ENCODE assay signal across 1 cellular context in genomic region chr19:58510084-58510862, GRCh38.
TF ChIP-seq lines count a peak whose summit lies in the region.

No MANE protein-coding gene starts in this region.

TF ChIP-seq in HepG2, 621 proteins besides CTCF, POLR2A, EP300 and RAD21 (continues in another document):
- TF ChIP-seq KDM2A (CRISPR knock-in tag; IDR thresholded peaks at IDR 0.05; ENCODE audit: borderline replicate concordance, low read depth), result 0 out of 2 replicates have a peak, but pooled peaks have one; percentile 17
- TF ChIP-seq SOX13 (IDR thresholded peaks at IDR 0.05), result no peak
- TF ChIP-seq SOX13 (CRISPR knock-in tag; conservative IDR thresholded peaks at IDR 0.05 in 1 of 2, IDR thresholded peaks at IDR 0.05 in 1 of 2), result peak in 1 of 2 experiments; percentile 25; a peak in 1 of 4 replicates
- TF ChIP-seq ZNF780A (CRISPR knock-in tag; IDR thresholded peaks at IDR 0.05), result no peak
- TF ChIP-seq FOSL1 (CRISPR knock-in tag; IDR thresholded peaks at IDR 0.05; ENCODE audit: borderline replicate concordance), result peak; percentile 79
- peak; percentile 34; the same call in 1 of the 2 replicates for TF ChIP-seq HDAC1 (CRISPR knock-in tag; IDR thresholded peaks at IDR 0.05)
- peak; percentile 24; the same call in 1 of the 2 replicates for TF ChIP-seq MED1 (CRISPR knock-in tag; IDR thresholded peaks at IDR 0.05)
- no peak for TF ChIP-seq ZBTB46 (CRISPR knock-in tag; IDR thresholded peaks at IDR 0.05; ENCODE audit: borderline replicate concordance)
- peak; percentile 58 for TF ChIP-seq ZNF501 (CRISPR knock-in tag; IDR thresholded peaks at IDR 0.05)
- TF ChIP-seq ZNF431 (CRISPR knock-in tag; IDR thresholded peaks at IDR 0.05; ENCODE audit: borderline replicate concordance, low read depth), result peak; percentile 61; the same call in 1 of the 2 replicates
- TF ChIP-seq, protein P1, sequence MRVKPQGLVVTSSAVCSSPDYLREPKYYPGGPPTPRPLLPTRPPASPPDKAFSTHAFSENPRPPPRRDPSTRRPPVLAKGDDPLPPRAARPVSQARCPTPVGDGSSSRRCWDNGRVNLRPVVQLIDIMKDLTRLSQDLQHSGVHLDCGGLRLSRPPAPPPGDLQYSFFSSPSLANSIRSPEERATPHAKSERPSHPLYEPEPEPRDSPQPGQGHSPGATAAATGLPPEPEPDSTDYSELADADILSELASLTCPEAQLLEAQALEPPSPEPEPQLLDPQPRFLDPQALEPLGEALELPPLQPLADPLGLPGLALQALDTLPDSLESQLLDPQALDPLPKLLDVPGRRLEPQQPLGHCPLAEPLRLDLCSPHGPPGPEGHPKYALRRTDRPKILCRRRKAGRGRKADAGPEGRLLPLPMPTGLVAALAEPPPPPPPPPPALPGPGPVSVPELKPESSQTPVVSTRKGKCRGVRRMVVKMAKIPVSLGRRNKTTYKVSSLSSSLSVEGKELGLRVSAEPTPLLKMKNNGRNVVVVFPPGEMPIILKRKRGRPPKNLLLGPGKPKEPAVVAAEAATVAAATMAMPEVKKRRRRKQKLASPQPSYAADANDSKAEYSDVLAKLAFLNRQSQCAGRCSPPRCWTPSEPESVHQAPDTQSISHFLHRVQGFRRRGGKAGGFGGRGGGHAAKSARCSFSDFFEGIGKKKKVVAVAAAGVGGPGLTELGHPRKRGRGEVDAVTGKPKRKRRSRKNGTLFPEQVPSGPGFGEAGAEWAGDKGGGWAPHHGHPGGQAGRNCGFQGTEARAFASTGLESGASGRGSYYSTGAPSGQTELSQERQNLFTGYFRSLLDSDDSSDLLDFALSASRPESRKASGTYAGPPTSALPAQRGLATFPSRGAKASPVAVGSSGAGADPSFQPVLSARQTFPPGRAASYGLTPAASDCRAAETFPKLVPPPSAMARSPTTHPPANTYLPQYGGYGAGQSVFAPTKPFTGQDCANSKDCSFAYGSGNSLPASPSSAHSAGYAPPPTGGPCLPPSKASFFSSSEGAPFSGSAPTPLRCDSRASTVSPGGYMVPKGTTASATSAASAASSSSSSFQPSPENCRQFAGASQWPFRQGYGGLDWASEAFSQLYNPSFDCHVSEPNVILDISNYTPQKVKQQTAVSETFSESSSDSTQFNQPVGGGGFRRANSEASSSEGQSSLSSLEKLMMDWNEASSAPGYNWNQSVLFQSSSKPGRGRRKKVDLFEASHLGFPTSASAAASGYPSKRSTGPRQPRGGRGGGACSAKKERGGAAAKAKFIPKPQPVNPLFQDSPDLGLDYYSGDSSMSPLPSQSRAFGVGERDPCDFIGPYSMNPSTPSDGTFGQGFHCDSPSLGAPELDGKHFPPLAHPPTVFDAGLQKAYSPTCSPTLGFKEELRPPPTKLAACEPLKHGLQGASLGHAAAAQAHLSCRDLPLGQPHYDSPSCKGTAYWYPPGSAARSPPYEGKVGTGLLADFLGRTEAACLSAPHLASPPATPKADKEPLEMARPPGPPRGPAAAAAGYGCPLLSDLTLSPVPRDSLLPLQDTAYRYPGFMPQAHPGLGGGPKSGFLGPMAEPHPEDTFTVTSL (CRISPR knock-in tag; IDR thresholded peaks at IDR 0.05; ENCODE audit: borderline replicate concordance), result 0 out of 2 replicates have a peak, but pooled peaks have one; percentile 41
- no peak for TF ChIP-seq EHMT2 (IDR thresholded peaks at IDR 0.05; ENCODE audit: borderline replicate concordance, low read depth, low read length)
- TF ChIP-seq ETV5 (CRISPR knock-in tag; IDR thresholded peaks at IDR 0.05; ENCODE audit: borderline replicate concordance), result peak; percentile 30; the same call in 1 of the 2 replicates
- TF ChIP-seq SAP130 (CRISPR knock-in tag; IDR thresholded peaks at IDR 0.05; ENCODE audit: low read depth), result peak; percentile 60
- TF ChIP-seq ARNT2 (CRISPR knock-in tag; IDR thresholded peaks at IDR 0.05; ENCODE audit: low read depth), result peak; percentile 43; the same call in 1 of the 2 replicates
- peak; percentile 90 for TF ChIP-seq NR2C2 (CRISPR knock-in tag; IDR thresholded peaks at IDR 0.05; ENCODE audit: borderline replicate concordance)
- TF ChIP-seq ZNF362 (CRISPR knock-in tag; IDR thresholded peaks at IDR 0.05; ENCODE audit: borderline replicate concordance), result peak; percentile 95
- TF ChIP-seq, protein P2, sequence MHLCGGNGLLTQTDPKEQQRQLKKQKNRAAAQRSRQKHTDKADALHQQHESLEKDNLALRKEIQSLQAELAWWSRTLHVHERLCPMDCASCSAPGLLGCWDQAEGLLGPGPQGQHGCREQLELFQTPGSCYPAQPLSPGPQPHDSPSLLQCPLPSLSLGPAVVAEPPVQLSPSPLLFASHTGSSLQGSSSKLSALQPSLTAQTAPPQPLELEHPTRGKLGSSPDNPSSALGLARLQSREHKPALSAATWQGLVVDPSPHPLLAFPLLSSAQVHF (CRISPR knock-in tag; IDR thresholded peaks at IDR 0.05), result no peak
- TF ChIP-seq ZNF598 (CRISPR knock-in tag; IDR thresholded peaks at IDR 0.05; ENCODE audit: borderline replicate concordance), result no peak
- TF ChIP-seq FOXO1 (CRISPR knock-in tag; IDR thresholded peaks at IDR 0.05), result peak; percentile 67; the same call in 1 of the 2 replicates
- TF ChIP-seq, protein P3, sequence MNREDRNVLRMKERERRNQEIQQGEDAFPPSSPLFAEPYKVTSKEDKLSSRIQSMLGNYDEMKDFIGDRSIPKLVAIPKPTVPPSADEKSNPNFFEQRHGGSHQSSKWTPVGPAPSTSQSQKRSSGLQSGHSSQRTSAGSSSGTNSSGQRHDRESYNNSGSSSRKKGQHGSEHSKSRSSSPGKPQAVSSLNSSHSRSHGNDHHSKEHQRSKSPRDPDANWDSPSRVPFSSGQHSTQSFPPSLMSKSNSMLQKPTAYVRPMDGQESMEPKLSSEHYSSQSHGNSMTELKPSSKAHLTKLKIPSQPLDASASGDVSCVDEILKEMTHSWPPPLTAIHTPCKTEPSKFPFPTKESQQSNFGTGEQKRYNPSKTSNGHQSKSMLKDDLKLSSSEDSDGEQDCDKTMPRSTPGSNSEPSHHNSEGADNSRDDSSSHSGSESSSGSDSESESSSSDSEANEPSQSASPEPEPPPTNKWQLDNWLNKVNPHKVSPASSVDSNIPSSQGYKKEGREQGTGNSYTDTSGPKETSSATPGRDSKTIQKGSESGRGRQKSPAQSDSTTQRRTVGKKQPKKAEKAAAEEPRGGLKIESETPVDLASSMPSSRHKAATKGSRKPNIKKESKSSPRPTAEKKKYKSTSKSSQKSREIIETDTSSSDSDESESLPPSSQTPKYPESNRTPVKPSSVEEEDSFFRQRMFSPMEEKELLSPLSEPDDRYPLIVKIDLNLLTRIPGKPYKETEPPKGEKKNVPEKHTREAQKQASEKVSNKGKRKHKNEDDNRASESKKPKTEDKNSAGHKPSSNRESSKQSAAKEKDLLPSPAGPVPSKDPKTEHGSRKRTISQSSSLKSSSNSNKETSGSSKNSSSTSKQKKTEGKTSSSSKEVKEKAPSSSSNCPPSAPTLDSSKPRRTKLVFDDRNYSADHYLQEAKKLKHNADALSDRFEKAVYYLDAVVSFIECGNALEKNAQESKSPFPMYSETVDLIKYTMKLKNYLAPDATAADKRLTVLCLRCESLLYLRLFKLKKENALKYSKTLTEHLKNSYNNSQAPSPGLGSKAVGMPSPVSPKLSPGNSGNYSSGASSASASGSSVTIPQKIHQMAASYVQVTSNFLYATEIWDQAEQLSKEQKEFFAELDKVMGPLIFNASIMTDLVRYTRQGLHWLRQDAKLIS (CRISPR knock-in tag; IDR thresholded peaks at IDR 0.05), result no peak
- peak; percentile 85 for TF ChIP-seq PAXIP1 (CRISPR knock-in tag; conservative IDR thresholded peaks at IDR 0.05)
- TF ChIP-seq REPIN1 (CRISPR knock-in tag; IDR thresholded peaks at IDR 0.05; ENCODE audit: borderline replicate concordance, low read depth), result peak; percentile 37; the same call in 1 of the 2 replicates
- TF ChIP-seq TIGD3 (CRISPR knock-in tag; IDR thresholded peaks at IDR 0.05; ENCODE audit: borderline replicate concordance), result no peak
- TF ChIP-seq RXRA (CRISPR knock-in tag; IDR thresholded peaks at IDR 0.05), result peak; percentile 78; the same call in 1 of the 2 replicates
- TF ChIP-seq RBAK (CRISPR knock-in tag; IDR thresholded peaks at IDR 0.05), result no peak
- TF ChIP-seq SALL1 (CRISPR knock-in tag; IDR thresholded peaks at IDR 0.05), result peak; percentile 23
- peak; percentile 35 for TF ChIP-seq KDM6A (CRISPR knock-in tag; IDR thresholded peaks at IDR 0.05; ENCODE audit: low read depth)
- TF ChIP-seq ZNF234 (CRISPR knock-in tag; conservative IDR thresholded peaks at IDR 0.05), result no peak
- TF ChIP-seq RFX3 (CRISPR knock-in tag; IDR thresholded peaks at IDR 0.05), result no peak
- TF ChIP-seq ZNF354B (CRISPR knock-in tag; IDR thresholded peaks at IDR 0.05), result no peak
- TF ChIP-seq ZNF331 (CRISPR knock-in tag; IDR thresholded peaks at IDR 0.05), result 0 out of 2 replicates have a peak, but pooled peaks have one; percentile 19
- TF ChIP-seq GFI1 (CRISPR knock-in tag; IDR thresholded peaks at IDR 0.05; ENCODE audit: borderline replicate concordance), result peak; percentile 88; the same call in 1 of the 2 replicates
- peak; percentile 33 for TF ChIP-seq CEBPG (CRISPR knock-in tag; IDR thresholded peaks at IDR 0.05)
- TF ChIP-seq ZNF558 (CRISPR knock-in tag; IDR thresholded peaks at IDR 0.05; ENCODE audit: borderline replicate concordance), result peak; percentile 56; the same call in 1 of the 2 replicates
- TF ChIP-seq, protein P4, sequence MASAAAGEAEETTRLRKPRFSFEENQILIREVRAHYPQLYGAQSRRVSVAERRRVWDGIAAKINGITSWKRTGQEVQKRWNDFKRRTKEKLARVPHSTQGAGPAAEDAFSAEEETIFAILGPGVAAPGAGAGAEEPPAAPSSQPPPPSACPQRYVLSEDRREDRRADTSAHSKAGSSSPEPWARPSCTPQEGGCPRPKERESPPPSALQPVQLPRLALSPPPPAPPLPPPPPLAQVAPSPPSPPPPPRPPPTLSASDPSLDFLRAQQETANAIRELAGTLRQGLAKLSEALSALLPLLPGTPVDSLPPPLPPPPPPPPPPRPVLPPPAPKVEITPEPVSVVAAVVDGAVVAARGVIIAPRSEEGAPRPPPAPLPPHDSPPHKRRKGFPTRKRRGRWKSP (CRISPR knock-in tag; IDR thresholded peaks at IDR 0.05), result 0 out of 2 replicates have a peak, but pooled peaks have one; percentile 15
- no peak for TF ChIP-seq NONO (IDR thresholded peaks at IDR 0.05)
- TF ChIP-seq NONO (CRISPR knock-in tag; conservative IDR thresholded peaks at IDR 0.05), result peak; percentile 30
